In genomic region chr1:95021794-95022193, GRCh38 we compare ENCODE assay signal across 10 cellular contexts. TPM values are rescaled to one million over a fixed set of nuclear protein-coding genes. Genes with fewer than 3 reads are reported as not detected.
DNase-seq lines count a peak whose midpoint lies in the region; ATAC-seq and TF ChIP-seq lines count a peak whose summit lies in the region.
"Had no signal": no experiment of that assay in that cellular context is flagged by ENCODE, and none has a peak within 500 bp of the region (broad histone marks: within the 10 kb centered on the region; RNA-seq: fewer than 3 reads in every experiment).

No MANE protein-coding gene starts in this region.

- H3K4me3 ChIP-seq in SJCRH30 (no peak overlapping the region), mucosa of rectum (ENCODE audit: low read length in 2 of 2) (peak overlapping the region in 1 of 2 donors; percentile 22), thoracic aorta (peak overlapping the region; percentile 52)
- no peak overlapping the region for H3K4me3 ChIP-seq in effector memory CD4-positive, alpha-beta T cell (ENCODE audit: insufficient read depth, low read depth, low read length, poor library complexity, severe bottlenecking)
- H3K4me3 ChIP-seq: PC-9 had no signal

- no peak for TF ChIP-seq CTCF in thoracic aorta (IDR thresholded peaks at IDR 0.05)

- peak overlapping the region in 1 of 2 donors; percentile 9 for H3K9ac ChIP-seq in mucosa of rectum (ENCODE audit: low read depth in 1 of 2, low read length in 2 of 2)

- H3K36me3 ChIP-seq in SJCRH30 (peaks cover 8% of the 10 kb centered on the region; the same call in 1 of the 2 replicates), mucosa of rectum (ENCODE audit: control insufficient read depth in 2 of 2, insufficient read depth in 2 of 2, low read length in 2 of 2) (peaks cover 0 to 7% of the 10 kb centered on the region in 2 donors), thoracic aorta (no peaks in the 10 kb centered on the region)
- peaks cover 1% of the 10 kb centered on the region for H3K36me3 ChIP-seq in effector memory CD4-positive, alpha-beta T cell (ENCODE audit: control insufficient read depth, insufficient read depth, low read length)
- H3K36me3 ChIP-seq: neutrophil had no signal

- no peak for ATAC-seq in thoracic aorta (ENCODE audit: insufficient number of reproducible peaks, low FRiP score, low read depth)

- peak overlapping the region; percentile 66; the same call in 1 of the 2 replicates for H3K27ac ChIP-seq in SJCRH30
- H3K27ac ChIP-seq in mucosa of rectum (ENCODE audit: low read depth in 2 of 2, low read length in 2 of 2) = peak overlapping the region; percentile 44 to 46
- H3K27ac ChIP-seq in thoracic aorta = peak overlapping the region; percentile 69 to 82
- H3K27ac ChIP-seq in effector memory CD4-positive, alpha-beta T cell (ENCODE audit: insufficient read depth, low read length, poor library complexity, severe bottlenecking) = no peak overlapping the region
- H3K27ac ChIP-seq: neutrophil, PC-9 had no signal

- no peaks in the 10 kb centered on the region for H3K27me3 ChIP-seq in SJCRH30
- H3K27me3 ChIP-seq in mucosa of rectum (ENCODE audit: control insufficient read depth in 2 of 2, insufficient read depth in 2 of 2, low read length in 2 of 2) = no peaks in the 10 kb centered on the region
- H3K27me3 ChIP-seq in thoracic aorta (replicated peaks; ENCODE audit: insufficient read depth) = no peaks in the 10 kb centered on the region
- no peaks in the 10 kb centered on the region for H3K27me3 ChIP-seq in effector memory CD4-positive, alpha-beta T cell (replicated peaks; ENCODE audit: control insufficient read depth, insufficient read depth, low read length, poor library complexity, severe bottlenecking)
- H3K27me3 ChIP-seq: neutrophil had no signal

- H3K9me3 ChIP-seq in SJCRH30 (replicated peaks) (peaks cover 6% of the 10 kb centered on the region; the same call in 1 of the 2 replicates), mucosa of rectum (ENCODE audit: control insufficient read depth in 2 of 2, low read length in 2 of 2) (no peaks in the 10 kb centered on the region), thoracic aorta (no peaks in the 10 kb centered on the region)
- no peaks in the 10 kb centered on the region for H3K9me3 ChIP-seq in effector memory CD4-positive, alpha-beta T cell (ENCODE audit: control insufficient read depth, low read length)
- H3K9me3 ChIP-seq: neutrophil had no signal

- DNase-seq in SJCRH30 (no peak), dermis blood vessel endothelial cell (peak; percentile 34), thoracic aorta (ENCODE audit: low spot score) (no peak), NCI-H526 (lab: John Stamatoyannopoulos, UW) (no peak), NK-92 (lab: John Stamatoyannopoulos, UW; ENCODE audit: unreplicated experiment) (no peak)
- no peak for DNase-seq in effector memory CD4-positive, alpha-beta T cell
- DNase-seq: NCI-H187, PC-9 had no signal

- H3K4me1 ChIP-seq in SJCRH30 (peaks cover 37% of the 10 kb centered on the region), mucosa of rectum (ENCODE audit: control insufficient read depth in 2 of 2, insufficient read depth in 2 of 2, low read length in 2 of 2) (peaks cover 8 to 10% of the 10 kb centered on the region in 2 donors), thoracic aorta (ENCODE audit: control insufficient read depth in 1 of 2, low read depth in 2 of 2) (peaks cover 20 to 53% of the 10 kb centered on the region in 2 donors)
- H3K4me1 ChIP-seq in effector memory CD4-positive, alpha-beta T cell (ENCODE audit: control insufficient read depth, insufficient read depth, low read length, poor library complexity, severe bottlenecking) = no peaks in the 10 kb centered on the region

RNA-seq across cellular contexts. Expression of gene ALG14, which starts 51.0 kb away (rescaled TPM):
- total RNA-seq in SJCRH30 (2014; rRNA removed; shearing (Covaris generic)) = 4.6 and 5.5 TPM in 2 replicates
- total RNA-seq in dermis blood vessel endothelial cell (1.0 and 2.2 TPM in 2 replicates), thoracic aorta (1 to 10 TPM; 1.6 TPM)
